15 cellular contexts compared by ENCODE assay signal in the genomic region with DNA sequence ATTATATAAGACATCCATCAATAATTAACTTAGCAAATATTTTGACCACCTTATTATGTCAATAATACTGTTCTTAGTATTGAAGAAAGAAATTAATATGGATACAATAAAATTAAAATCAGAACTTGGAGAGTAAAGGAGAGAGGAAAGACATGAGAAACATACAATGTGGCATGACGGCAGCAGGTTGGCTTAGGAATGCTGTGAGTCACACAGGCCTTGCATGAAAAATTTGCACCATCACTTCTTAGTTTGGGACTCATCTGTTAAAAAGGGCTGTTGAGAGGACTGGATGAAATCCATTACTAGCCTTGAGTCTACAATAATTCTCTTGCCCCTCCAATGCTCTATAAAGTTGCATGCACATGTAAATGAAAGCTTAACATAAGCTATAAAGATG.
DNase-seq lines count a peak whose midpoint lies in the region; ATAC-seq and TF ChIP-seq lines count a peak whose summit lies in the region.
"Had no signal": no experiment of that assay in that cellular context is flagged by ENCODE, and none has a peak within 500 bp of the region (broad histone marks: within the 10 kb centered on the region; RNA-seq: fewer than 3 reads in every experiment).

No MANE protein-coding gene starts in this region.

- TF ChIP-seq CTCF in MCF 10A (IDR thresholded peaks at IDR 0.05; ENCODE audit: unreplicated experiment) (no peak), breast epithelium (IDR thresholded peaks at IDR 0.05) (no peak), fibroblast of the aortic adventitia (IDR thresholded peaks at IDR 0.05; ENCODE audit: insufficient read depth, low read length) (no peak), vagina (IDR thresholded peaks at IDR 0.05) (no peak), body of pancreas (IDR thresholded peaks at IDR 0.05) (no peak)

- DNase-seq in MCF 10A (ENCODE audit: unreplicated experiment) (peak; percentile 73), breast epithelium (ENCODE audit: low spot score in 2 of 2) (no peak), fibroblast of the aortic adventitia (ENCODE audit: low read depth) (peak; percentile 76), vagina (ENCODE audit: extremely low spot score in 2 of 2) (no peak), NCI-H1048 (lab: John Stamatoyannopoulos, UW) (no peak), CD1c-positive myeloid dendritic cell (ENCODE audit: extremely low spot score) (no peak), body of pancreas (no peak)
- DNase-seq: activated T-cell treated with anti-CD3 and anti-CD28 coated beads for 4 hours, DMS79, heart right ventricle, NCI-H1436, occipital lobe, transverse colon, WERI-Rb-1 had no signal

- CTCF ChIA-PET in MCF 10A (lab: Yijun Ruan, JAX) = interaction anchor here (0.6 to 0.7 kb wide), 5 partner anchors 37 to 198 kb away, joined by 3 read pairs; no protein-coding TSS in a partner anchor

- H3K27me3 ChIP-seq in breast epithelium = no peaks in the 10 kb centered on the region
- H3K27me3 ChIP-seq in vagina = no peaks in the 10 kb centered on the region
- no peaks in the 10 kb centered on the region for H3K27me3 ChIP-seq in body of pancreas
- H3K27me3 ChIP-seq: heart right ventricle, transverse colon had no signal

- no peaks in the 10 kb centered on the region for H3K36me3 ChIP-seq in breast epithelium
- no peaks in the 10 kb centered on the region for H3K36me3 ChIP-seq in vagina
- H3K36me3 ChIP-seq in body of pancreas (replicated peaks in 1 of 2; ENCODE audit: insufficient read depth in 1 of 2, low read depth in 2 of 2) = no peaks in the 10 kb centered on the region
- H3K36me3 ChIP-seq: heart right ventricle, transverse colon, WERI-Rb-1 had no signal

- H3K4me3 Mint-ChIP-seq in MCF 10A (ENCODE audit: unreplicated experiment) = no peak overlapping the region

- no peaks in the 10 kb centered on the region for H3K36me3 Mint-ChIP-seq in MCF 10A (ENCODE audit: insufficient read depth, unreplicated experiment)

- no peak overlapping the region for H3K4me3 ChIP-seq in breast epithelium
- no peak overlapping the region for H3K4me3 ChIP-seq in fibroblast of the aortic adventitia (ENCODE audit: low read depth, low read length)
- H3K4me3 ChIP-seq in vagina = no peak overlapping the region
- no peak overlapping the region for H3K4me3 ChIP-seq in body of pancreas
- H3K4me3 ChIP-seq: heart right ventricle, transverse colon had no signal

- intact Hi-C loops in MCF 10A (cut with micrococcal nuclease) = no loop called here
- intact Hi-C loops in breast epithelium (cut with DNase I; ENCODE audit: low total_unique reads) = no loop called here
- intact Hi-C loops in vagina (cut with DNase I) = no loop called here
- intact Hi-C loops in body of pancreas (cut with DNase I) = no loop called here

- WGBS in body of pancreas, 2 donors = 55 to 81% methylated on average over 1 of the region's 1 CpG

- H3K27ac Mint-ChIP-seq in MCF 10A (ENCODE audit: low read depth, unreplicated experiment) = peak overlapping the region; percentile 21

- POLR2A ChIA-PET in MCF 10A (lab: Yijun Ruan, JAX) = interaction anchor here (0.6 to 2.3 kb wide), 7 partner anchors 15 to 746 kb away, joined by 3 to 12 read pairs (median 3); no protein-coding TSS in a partner anchor

- TF ChIP-seq POLR2A in breast epithelium (IDR thresholded peaks at IDR 0.05) (no peak), vagina (IDR thresholded peaks at IDR 0.05) (no peak), body of pancreas (IDR thresholded peaks at IDR 0.05) (no peak)

- H3K4me1 ChIP-seq in breast epithelium (no peaks in the 10 kb centered on the region), vagina (peaks cover 24% of the 10 kb centered on the region), body of pancreas (no peaks in the 10 kb centered on the region)
- H3K4me1 ChIP-seq: transverse colon had no signal

- H3K4me1 Mint-ChIP-seq in MCF 10A (ENCODE audit: insufficient read depth, unreplicated experiment) = peaks cover 10% of the 10 kb centered on the region

- no peaks in the 10 kb centered on the region for H3K27me3 Mint-ChIP-seq in MCF 10A (ENCODE audit: insufficient read depth, unreplicated experiment)

- BruUV-seq in MCF 10A (replicated peaks; lab: Mats Ljungman, UMichigan) = no TSS peak

- no peaks in the 10 kb centered on the region for H3K9me3 ChIP-seq in breast epithelium
- no peaks in the 10 kb centered on the region for H3K9me3 ChIP-seq in vagina
- H3K9me3 ChIP-seq in body of pancreas = no peaks in the 10 kb centered on the region
- H3K9me3 ChIP-seq: heart right ventricle, transverse colon had no signal

- H3K27ac ChIP-seq in breast epithelium = no peak overlapping the region
- H3K27ac ChIP-seq in vagina = peak overlapping the region; percentile 12
- no peak overlapping the region for H3K27ac ChIP-seq in body of pancreas
- H3K27ac ChIP-seq: heart right ventricle, transverse colon, WERI-Rb-1 had no signal

- ATAC-seq in SK-N-SH treated with all-trans-retinoic acid at 6 μM for 48 hours (peak; percentile 91), body of pancreas (no peak)

- no peaks in the 10 kb centered on the region for H3K9me3 Mint-ChIP-seq in MCF 10A (ENCODE audit: unreplicated experiment)

TF ChIP-seq in SK-N-SH treated with all-trans-retinoic acid at 6 μM for 48 hours, 23 proteins besides CTCF, POLR2A, EP300 and RAD21:
- TF ChIP-seq, protein P1, sequence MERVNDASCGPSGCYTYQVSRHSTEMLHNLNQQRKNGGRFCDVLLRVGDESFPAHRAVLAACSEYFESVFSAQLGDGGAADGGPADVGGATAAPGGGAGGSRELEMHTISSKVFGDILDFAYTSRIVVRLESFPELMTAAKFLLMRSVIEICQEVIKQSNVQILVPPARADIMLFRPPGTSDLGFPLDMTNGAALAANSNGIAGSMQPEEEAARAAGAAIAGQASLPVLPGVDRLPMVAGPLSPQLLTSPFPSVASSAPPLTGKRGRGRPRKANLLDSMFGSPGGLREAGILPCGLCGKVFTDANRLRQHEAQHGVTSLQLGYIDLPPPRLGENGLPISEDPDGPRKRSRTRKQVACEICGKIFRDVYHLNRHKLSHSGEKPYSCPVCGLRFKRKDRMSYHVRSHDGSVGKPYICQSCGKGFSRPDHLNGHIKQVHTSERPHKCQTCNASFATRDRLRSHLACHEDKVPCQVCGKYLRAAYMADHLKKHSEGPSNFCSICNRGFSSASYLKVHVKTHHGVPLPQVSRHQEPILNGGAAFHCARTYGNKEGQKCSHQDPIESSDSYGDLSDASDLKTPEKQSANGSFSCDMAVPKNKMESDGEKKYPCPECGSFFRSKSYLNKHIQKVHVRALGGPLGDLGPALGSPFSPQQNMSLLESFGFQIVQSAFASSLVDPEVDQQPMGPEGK (CRISPR knock-in tag; IDR thresholded peaks at IDR 0.05; ENCODE audit: borderline replicate concordance) = no peak
- TF ChIP-seq TSHZ2 (CRISPR knock-in tag; IDR thresholded peaks at IDR 0.05) (no peak), TOX (CRISPR knock-in tag; IDR thresholded peaks at IDR 0.05; ENCODE audit: borderline replicate concordance) (peak; percentile 22; the same call in 1 of the 2 replicates), ZNF565 (CRISPR knock-in tag; conservative IDR thresholded peaks at IDR 0.05; ENCODE audit: low read depth) (no peak)

Comparison
In these comparisons a context has a peak if more than half of its experiments do, and no peak if none do; other contexts are left out.
1. DNase-seq: peak in MCF 10A (single experiment) and fibroblast of the aortic adventitia (single experiment); none in breast epithelium (0 of 2), vagina (0 of 2), NCI-H1048 (single experiment), CD1c-positive myeloid dendritic cell (single experiment) and body of pancreas (0 of 4).